Comparison of ENCODE assay signal across 2 cellular contexts in the genomic region with DNA sequence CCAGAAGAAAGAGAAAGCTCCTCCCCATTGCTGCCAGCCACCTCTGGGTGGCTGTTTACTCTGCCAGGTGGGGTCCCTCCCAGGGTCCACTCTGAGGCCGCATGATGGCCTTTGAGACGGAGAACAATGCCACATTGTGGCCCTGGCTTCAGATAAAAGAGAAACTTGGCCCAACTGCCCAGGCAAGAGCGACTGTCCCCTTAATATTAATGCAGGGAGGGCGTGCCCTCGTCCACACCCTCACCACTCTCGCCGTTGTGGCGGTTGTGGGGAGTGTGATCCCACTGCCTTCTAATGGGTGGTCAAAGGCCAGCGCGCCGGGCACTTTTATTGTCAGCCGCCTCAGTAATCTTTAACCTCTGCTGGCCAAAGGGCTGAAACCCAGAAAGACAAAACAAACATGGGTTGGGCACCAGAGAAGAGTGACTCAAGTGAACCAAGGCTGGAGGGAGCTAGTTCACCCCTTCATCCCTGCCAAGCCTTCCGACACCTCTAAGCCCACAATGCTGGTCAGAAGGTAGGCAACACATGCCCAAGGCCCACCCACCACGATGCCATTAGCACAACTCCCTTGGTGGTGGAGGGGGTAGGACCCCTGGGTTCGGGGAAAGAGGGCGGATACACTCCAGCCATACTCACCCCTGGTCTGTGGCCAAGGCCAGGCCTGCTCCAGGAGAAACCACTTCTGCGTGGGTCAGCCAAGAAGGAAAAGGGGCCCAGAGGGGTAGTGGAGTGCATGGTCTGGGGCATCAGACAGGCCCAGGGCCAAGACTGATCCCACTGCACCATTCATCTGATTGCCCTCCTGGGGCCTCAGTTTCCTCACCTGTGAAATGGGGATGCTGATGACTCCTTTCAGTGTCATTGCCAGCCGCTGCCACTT.
TF ChIP-seq lines count a peak whose summit lies in the region.

No MANE protein-coding gene starts in this region.

TF ChIP-seq in WTC11, 78 proteins besides CTCF, POLR2A, EP300 and RAD21:
- TF ChIP-seq, protein P1, sequence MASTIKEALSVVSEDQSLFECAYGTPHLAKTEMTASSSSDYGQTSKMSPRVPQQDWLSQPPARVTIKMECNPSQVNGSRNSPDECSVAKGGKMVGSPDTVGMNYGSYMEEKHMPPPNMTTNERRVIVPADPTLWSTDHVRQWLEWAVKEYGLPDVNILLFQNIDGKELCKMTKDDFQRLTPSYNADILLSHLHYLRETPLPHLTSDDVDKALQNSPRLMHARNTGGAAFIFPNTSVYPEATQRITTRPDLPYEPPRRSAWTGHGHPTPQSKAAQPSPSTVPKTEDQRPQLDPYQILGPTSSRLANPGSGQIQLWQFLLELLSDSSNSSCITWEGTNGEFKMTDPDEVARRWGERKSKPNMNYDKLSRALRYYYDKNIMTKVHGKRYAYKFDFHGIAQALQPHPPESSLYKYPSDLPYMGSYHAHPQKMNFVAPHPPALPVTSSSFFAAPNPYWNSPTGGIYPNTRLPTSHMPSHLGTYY (CRISPR knock-in tag; IDR thresholded peaks at IDR 0.05): no peak
- TF ChIP-seq ZNF423 (CRISPR knock-in tag; IDR thresholded peaks at IDR 0.05): peak; percentile 11; the same call in 1 of the 2 replicates

TF ChIP-seq in HepG2, 621 proteins besides CTCF, POLR2A, EP300 and RAD21 (continues in another document):
- TF ChIP-seq ZNF792 (CRISPR knock-in tag; IDR thresholded peaks at IDR 0.05) (0 out of 2 replicates have a peak, but pooled peaks have one; percentile 8), KLF13 (CRISPR knock-in tag; IDR thresholded peaks at IDR 0.05) (0 out of 2 replicates have a peak, but pooled peaks have one; percentile 34), HNRNPL (IDR thresholded peaks at IDR 0.05; ENCODE audit: low read depth, low read length) (peak; percentile 98), SRSF1 (optimal IDR thresholded peaks at IDR 0.05; ENCODE audit: low read depth, low read length) (no peak), MYC (CRISPR knock-in tag; IDR thresholded peaks at IDR 0.05; ENCODE audit: borderline replicate concordance) (peak; percentile 23; the same call in 1 of the 2 replicates), LCORL (IDR thresholded peaks at IDR 0.05) (no peak), LCORL (CRISPR knock-in tag; IDR thresholded peaks at IDR 0.05) (peak; percentile 71), ZNF883 (CRISPR knock-in tag; IDR thresholded peaks at IDR 0.05; ENCODE audit: not compliant biosample characterization) (peak; percentile 61), ZNF343 (CRISPR knock-in tag; IDR thresholded peaks at IDR 0.05) (no peak), CHD4 (IDR thresholded peaks at IDR 0.05; ENCODE audit: borderline replicate concordance, low read length) (peak; percentile 92; the same call in 1 of the 2 replicates), ZNF256 (CRISPR knock-in tag; conservative IDR thresholded peaks at IDR 0.05) (no peak), ARNT2 (CRISPR knock-in tag; IDR thresholded peaks at IDR 0.05; ENCODE audit: low read depth) (0 out of 2 replicates have a peak, but pooled peaks have one; percentile 55), HMG20B (CRISPR knock-in tag; conservative IDR thresholded peaks at IDR 0.05) (peak; percentile 23; the same call in 1 of the 2 replicates), RXRA (CRISPR knock-in tag; IDR thresholded peaks at IDR 0.05) (peak; percentile 90), NONO (IDR thresholded peaks at IDR 0.05) (no peak), NONO (CRISPR knock-in tag; conservative IDR thresholded peaks at IDR 0.05) (peak; percentile 46; the same call in 1 of the 2 replicates), FOXP1 (IDR thresholded peaks at IDR 0.05) (no peak), FOXP1 (CRISPR knock-in tag; IDR thresholded peaks at IDR 0.05) (peak; percentile 54; the same call in 1 of the 2 replicates), ZNF761 (CRISPR knock-in tag; conservative IDR thresholded peaks at IDR 0.05) (no peak), RXRB (CRISPR knock-in tag; IDR thresholded peaks at IDR 0.05; ENCODE audit: borderline replicate concordance) (peak; percentile 65; the same call in 1 of the 2 replicates), MEIS2 (CRISPR knock-in tag; IDR thresholded peaks at IDR 0.05) (peak; percentile 73; the same call in 1 of the 2 replicates), ZSCAN22 (CRISPR knock-in tag; IDR thresholded peaks at IDR 0.05) (0 out of 2 replicates have a peak, but pooled peaks have one; percentile 30), ZNF354B (CRISPR knock-in tag; IDR thresholded peaks at IDR 0.05) (no peak), ZNF441 (CRISPR knock-in tag; IDR thresholded peaks at IDR 0.05; ENCODE audit: borderline replicate concordance) (peak; percentile 31; the same call in 1 of the 2 replicates), ZNF264 (CRISPR knock-in tag; IDR thresholded peaks at IDR 0.05) (peak; percentile 68; the same call in 1 of the 2 replicates), ZNF124 (CRISPR knock-in tag; IDR thresholded peaks at IDR 0.05) (no peak), PPARG (CRISPR knock-in tag; conservative IDR thresholded peaks at IDR 0.05) (peak; percentile 78), ZMYM3 (CRISPR knock-in tag; IDR thresholded peaks at IDR 0.05) (peak; percentile 96), KMT2B (CRISPR knock-in tag; IDR thresholded peaks at IDR 0.05) (0 out of 2 replicates have a peak, but pooled peaks have one; percentile 24), ZNF788 (CRISPR knock-in tag; IDR thresholded peaks at IDR 0.05; ENCODE audit: borderline replicate concordance) (peak; percentile 76; the same call in 1 of the 2 replicates), KLF16 (CRISPR knock-in tag; IDR thresholded peaks at IDR 0.05) (0 out of 4 replicates have a peak, but pooled peaks of 1 of the 2 experiments have one; percentile 15), FOSL2 (CRISPR knock-in tag; IDR thresholded peaks at IDR 0.05) (peak; percentile 65; the same call in 1 of the 2 replicates), ZNF121 (CRISPR knock-in tag; IDR thresholded peaks at IDR 0.05) (0 out of 2 replicates have a peak, but pooled peaks have one; percentile 6), ZSCAN31 (CRISPR knock-in tag; IDR thresholded peaks at IDR 0.05; ENCODE audit: low read depth) (peak; percentile 59; the same call in 1 of the 2 replicates), FOXO1 (CRISPR knock-in tag; IDR thresholded peaks at IDR 0.05) (peak; percentile 48; the same call in 1 of the 2 replicates)
- TF ChIP-seq, protein P2, sequence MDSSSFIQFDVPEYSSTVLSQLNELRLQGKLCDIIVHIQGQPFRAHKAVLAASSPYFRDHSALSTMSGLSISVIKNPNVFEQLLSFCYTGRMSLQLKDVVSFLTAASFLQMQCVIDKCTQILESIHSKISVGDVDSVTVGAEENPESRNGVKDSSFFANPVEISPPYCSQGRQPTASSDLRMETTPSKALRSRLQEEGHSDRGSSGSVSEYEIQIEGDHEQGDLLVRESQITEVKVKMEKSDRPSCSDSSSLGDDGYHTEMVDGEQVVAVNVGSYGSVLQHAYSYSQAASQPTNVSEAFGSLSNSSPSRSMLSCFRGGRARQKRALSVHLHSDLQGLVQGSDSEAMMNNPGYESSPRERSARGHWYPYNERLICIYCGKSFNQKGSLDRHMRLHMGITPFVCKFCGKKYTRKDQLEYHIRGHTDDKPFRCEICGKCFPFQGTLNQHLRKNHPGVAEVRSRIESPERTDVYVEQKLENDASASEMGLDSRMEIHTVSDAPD (CRISPR knock-in tag; IDR thresholded peaks at IDR 0.05): peak; percentile 83
- TF ChIP-seq, protein P3, sequence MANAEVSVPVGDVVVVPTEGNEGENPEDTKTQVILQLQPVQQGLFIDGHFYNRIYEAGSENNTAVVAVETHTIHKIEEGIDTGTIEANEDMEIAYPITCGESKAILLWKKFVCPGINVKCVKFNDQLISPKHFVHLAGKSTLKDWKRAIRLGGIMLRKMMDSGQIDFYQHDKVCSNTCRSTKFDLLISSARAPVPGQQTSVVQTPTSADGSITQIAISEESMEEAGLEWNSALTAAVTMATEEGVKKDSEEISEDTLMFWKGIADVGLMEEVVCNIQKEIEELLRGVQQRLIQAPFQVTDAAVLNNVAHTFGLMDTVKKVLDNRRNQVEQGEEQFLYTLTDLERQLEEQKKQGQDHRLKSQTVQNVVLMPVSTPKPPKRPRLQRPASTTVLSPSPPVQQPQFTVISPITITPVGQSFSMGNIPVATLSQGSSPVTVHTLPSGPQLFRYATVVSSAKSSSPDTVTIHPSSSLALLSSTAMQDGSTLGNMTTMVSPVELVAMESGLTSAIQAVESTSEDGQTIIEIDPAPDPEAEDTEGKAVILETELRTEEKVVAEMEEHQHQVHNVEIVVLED (CRISPR knock-in tag; IDR thresholded peaks at IDR 0.05; ENCODE audit: borderline replicate concordance): peak; percentile 47; the same call in 1 of the 2 replicates
- TF ChIP-seq, protein P4, sequence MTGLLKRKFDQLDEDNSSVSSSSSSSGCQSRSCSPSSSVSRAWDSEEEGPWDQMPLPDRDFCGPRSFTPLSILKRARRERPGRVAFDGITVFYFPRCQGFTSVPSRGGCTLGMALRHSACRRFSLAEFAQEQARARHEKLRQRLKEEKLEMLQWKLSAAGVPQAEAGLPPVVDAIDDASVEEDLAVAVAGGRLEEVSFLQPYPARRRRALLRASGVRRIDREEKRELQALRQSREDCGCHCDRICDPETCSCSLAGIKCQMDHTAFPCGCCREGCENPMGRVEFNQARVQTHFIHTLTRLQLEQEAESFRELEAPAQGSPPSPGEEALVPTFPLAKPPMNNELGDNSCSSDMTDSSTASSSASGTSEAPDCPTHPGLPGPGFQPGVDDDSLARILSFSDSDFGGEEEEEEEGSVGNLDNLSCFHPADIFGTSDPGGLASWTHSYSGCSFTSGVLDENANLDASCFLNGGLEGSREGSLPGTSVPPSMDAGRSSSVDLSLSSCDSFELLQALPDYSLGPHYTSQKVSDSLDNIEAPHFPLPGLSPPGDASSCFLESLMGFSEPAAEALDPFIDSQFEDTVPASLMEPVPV (CRISPR knock-in tag; IDR thresholded peaks at IDR 0.05): 0 out of 2 replicates have a peak, but pooled peaks have one; percentile 34
- TF ChIP-seq, protein P5, sequence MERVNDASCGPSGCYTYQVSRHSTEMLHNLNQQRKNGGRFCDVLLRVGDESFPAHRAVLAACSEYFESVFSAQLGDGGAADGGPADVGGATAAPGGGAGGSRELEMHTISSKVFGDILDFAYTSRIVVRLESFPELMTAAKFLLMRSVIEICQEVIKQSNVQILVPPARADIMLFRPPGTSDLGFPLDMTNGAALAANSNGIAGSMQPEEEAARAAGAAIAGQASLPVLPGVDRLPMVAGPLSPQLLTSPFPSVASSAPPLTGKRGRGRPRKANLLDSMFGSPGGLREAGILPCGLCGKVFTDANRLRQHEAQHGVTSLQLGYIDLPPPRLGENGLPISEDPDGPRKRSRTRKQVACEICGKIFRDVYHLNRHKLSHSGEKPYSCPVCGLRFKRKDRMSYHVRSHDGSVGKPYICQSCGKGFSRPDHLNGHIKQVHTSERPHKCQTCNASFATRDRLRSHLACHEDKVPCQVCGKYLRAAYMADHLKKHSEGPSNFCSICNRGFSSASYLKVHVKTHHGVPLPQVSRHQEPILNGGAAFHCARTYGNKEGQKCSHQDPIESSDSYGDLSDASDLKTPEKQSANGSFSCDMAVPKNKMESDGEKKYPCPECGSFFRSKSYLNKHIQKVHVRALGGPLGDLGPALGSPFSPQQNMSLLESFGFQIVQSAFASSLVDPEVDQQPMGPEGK (CRISPR knock-in tag; IDR thresholded peaks at IDR 0.05): peak; percentile 75
- TF ChIP-seq, protein P6, sequence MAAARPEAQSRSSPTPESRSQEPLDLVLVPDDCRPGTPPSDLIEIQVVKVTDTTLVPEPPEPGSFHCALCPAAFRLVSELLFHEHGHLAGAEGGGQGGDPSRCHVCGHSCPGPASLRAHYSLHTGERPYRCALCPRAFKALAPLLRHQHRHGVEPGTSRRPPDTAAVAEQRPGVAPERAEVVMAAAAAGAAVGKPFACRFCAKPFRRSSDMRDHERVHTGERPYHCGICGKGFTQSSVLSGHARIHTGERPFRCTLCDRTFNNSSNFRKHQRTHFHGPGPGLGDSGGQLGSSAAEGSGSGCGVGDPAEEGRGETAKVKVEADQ (CRISPR knock-in tag; IDR thresholded peaks at IDR 0.05; ENCODE audit: borderline replicate concordance): no peak
- TF ChIP-seq, protein P7, sequence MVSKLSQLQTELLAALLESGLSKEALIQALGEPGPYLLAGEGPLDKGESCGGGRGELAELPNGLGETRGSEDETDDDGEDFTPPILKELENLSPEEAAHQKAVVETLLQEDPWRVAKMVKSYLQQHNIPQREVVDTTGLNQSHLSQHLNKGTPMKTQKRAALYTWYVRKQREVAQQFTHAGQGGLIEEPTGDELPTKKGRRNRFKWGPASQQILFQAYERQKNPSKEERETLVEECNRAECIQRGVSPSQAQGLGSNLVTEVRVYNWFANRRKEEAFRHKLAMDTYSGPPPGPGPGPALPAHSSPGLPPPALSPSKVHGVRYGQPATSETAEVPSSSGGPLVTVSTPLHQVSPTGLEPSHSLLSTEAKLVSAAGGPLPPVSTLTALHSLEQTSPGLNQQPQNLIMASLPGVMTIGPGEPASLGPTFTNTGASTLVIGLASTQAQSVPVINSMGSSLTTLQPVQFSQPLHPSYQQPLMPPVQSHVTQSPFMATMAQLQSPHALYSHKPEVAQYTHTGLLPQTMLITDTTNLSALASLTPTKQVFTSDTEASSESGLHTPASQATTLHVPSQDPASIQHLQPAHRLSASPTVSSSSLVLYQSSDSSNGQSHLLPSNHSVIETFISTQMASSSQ (IDR thresholded peaks at IDR 0.05; ENCODE audit: low read depth): peak; percentile 68
- TF ChIP-seq, protein P7 (CRISPR knock-in tag; IDR thresholded peaks at IDR 0.05; ENCODE audit: borderline replicate concordance): 0 out of 2 replicates have a peak, but pooled peaks have one; percentile 63
- TF ChIP-seq, protein P8, sequence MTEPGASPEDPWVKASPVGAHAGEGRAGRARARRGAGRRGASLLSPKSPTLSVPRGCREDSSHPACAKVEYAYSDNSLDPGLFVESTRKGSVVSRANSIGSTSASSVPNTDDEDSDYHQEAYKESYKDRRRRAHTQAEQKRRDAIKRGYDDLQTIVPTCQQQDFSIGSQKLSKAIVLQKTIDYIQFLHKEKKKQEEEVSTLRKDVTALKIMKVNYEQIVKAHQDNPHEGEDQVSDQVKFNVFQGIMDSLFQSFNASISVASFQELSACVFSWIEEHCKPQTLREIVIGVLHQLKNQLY (CRISPR knock-in tag; IDR thresholded peaks at IDR 0.05): peak; percentile 91
